ENCODE assay signal across 18 cellular contexts in the genomic region with DNA sequence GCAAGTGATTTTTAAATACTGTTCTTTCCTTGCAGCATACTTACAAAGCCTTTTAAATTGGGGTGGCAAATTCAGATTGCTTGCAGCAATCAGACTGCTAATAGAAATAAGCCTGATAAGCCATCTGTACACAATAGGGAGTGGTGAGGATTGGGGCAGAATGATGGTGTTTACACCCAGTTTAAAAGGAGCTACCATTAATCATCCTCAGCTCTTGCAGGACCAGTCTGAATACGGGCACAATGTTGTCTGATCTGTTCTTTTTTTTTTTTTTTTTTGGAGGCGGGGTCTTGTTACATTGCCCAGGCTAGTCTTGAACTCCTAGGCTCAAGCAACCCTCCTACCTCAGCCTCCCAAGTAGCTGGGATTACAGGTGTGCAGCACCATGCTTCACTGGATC. TPM values are rescaled to one million over a fixed set of nuclear protein-coding genes. Genes with fewer than 3 reads are reported as not detected.
A peak's percentile ranks its signal among the peaks of the same experiment; 100 is the strongest.
DNase-seq lines count a peak whose midpoint lies in the region; ATAC-seq and TF ChIP-seq lines count a peak whose summit lies in the region.
"Had no signal": no experiment of that assay in that cellular context is flagged by ENCODE, and none has a peak within 500 bp of the region (broad histone marks: within the 10 kb centered on the region; RNA-seq: fewer than 3 reads in every experiment).

No MANE protein-coding gene starts in this region.

- H3K27me3 Mint-ChIP-seq in nephron (ENCODE audit: low read depth), result no peaks in the 10 kb centered on the region
- H3K27me3 Mint-ChIP-seq in type B pancreatic cell, result no peaks in the 10 kb centered on the region

- H3K4me3 ChIP-seq in left ventricle myocardium inferior, result no peak overlapping the region
- no peak overlapping the region for H3K4me3 ChIP-seq in epithelial cell of esophagus (ENCODE audit: low read length)
- no peak overlapping the region for H3K4me3 ChIP-seq in esophagus muscularis mucosa
- H3K4me3 ChIP-seq in gastroesophageal sphincter, result no peak overlapping the region
- H3K4me3 ChIP-seq: BLaER1, GM12878 had no signal

- H3K27ac Mint-ChIP-seq in nephron (peak overlapping the region; percentile 66 to 86 (median 81)), type B pancreatic cell (peak overlapping the region; percentile 62)
- H3K27ac Mint-ChIP-seq: CD8-positive, alpha-beta T cell had no signal

- TF ChIP-seq EP300 in esophagus muscularis mucosa (IDR thresholded peaks at IDR 0.05) (no peak), gastroesophageal sphincter (IDR thresholded peaks at IDR 0.05) (no peak)

- H3K4me3 Mint-ChIP-seq in nephron (peak overlapping the region in 1 of 3 experiments; percentile 6), type B pancreatic cell (peak overlapping the region; percentile 40)
- H3K4me3 Mint-ChIP-seq: CD8-positive, alpha-beta T cell; H9 had no signal

- H3K27ac ChIP-seq in left ventricle myocardium inferior (replicated peaks) (peak overlapping the region; percentile 37), esophagus muscularis mucosa (replicated peaks in 1 of 4) (no peak overlapping the region), gastroesophageal sphincter (no peak overlapping the region)
- H3K27ac ChIP-seq: BLaER1 had no signal

- H3K9me3 Mint-ChIP-seq in nephron (no peaks in the 10 kb centered on the region), type B pancreatic cell (peaks cover 10% of the 10 kb centered on the region)
- H3K9me3 Mint-ChIP-seq: CD8-positive, alpha-beta T cell; H9 had no signal

- H3K36me3 ChIP-seq in left ventricle myocardium inferior, result peaks cover 53% of the 10 kb centered on the region
- peaks cover 0 to 42% (median 27%) of the 10 kb centered on the region in 4 donors for H3K36me3 ChIP-seq in esophagus muscularis mucosa
- H3K36me3 ChIP-seq in gastroesophageal sphincter, result peaks cover 0 to 52% of the 10 kb centered on the region in 2 donors

- H3K36me3 Mint-ChIP-seq in nephron (ENCODE audit: low read depth), result peaks cover 36% of the 10 kb centered on the region
- H3K36me3 Mint-ChIP-seq in type B pancreatic cell, result peaks cover 51% of the 10 kb centered on the region
- H3K36me3 Mint-ChIP-seq: CD8-positive, alpha-beta T cell had no signal

- ATAC-seq in Right ventricle myocardium superior (ENCODE audit: poor library complexity), result no peak
- ATAC-seq in gastroesophageal sphincter, result no peak
- ATAC-seq: CD8-positive, alpha-beta T cell; GM12878 had no signal

- intact Hi-C loops in left ventricle myocardium inferior (cut with micrococcal nuclease), result no loop called here
- intact Hi-C loops in Right ventricle myocardium superior (cut with DNase I), result loop anchor here (5.0 kb wide), 1 partner anchor 124 kb away; the partner anchor contains the start of gene PPFIBP1
- intact Hi-C loops in esophagus muscularis mucosa (cut with DNase I), result no loop called here

- WGBS in esophagus muscularis mucosa, result 48% methylated on average over 2 of the region's 2 CpGs
- WGBS in gastroesophageal sphincter (ENCODE audit: low coverage in 1 of 2), 2 donors, result 0 to 73% methylated on average over 1 of the region's 2 CpGs

- H3K4me1 ChIP-seq in left ventricle myocardium inferior, result peaks cover 31% of the 10 kb centered on the region
- peaks cover 7 to 13% (median 10%) of the 10 kb centered on the region in 4 donors for H3K4me1 ChIP-seq in esophagus muscularis mucosa
- peaks cover 0 to 9% (median 0%) of the 10 kb centered on the region in 3 donors for H3K4me1 ChIP-seq in gastroesophageal sphincter
- H3K4me1 ChIP-seq: BLaER1 had no signal

- peaks cover 31% of the 10 kb centered on the region for H3K4me1 Mint-ChIP-seq in nephron
- peaks cover 18% of the 10 kb centered on the region for H3K4me1 Mint-ChIP-seq in type B pancreatic cell (ENCODE audit: unreplicated experiment)

- H3K27me3 ChIP-seq in left ventricle myocardium inferior (ENCODE audit: low read depth) (no peaks in the 10 kb centered on the region), esophagus muscularis mucosa (no peaks in the 10 kb centered on the region), gastroesophageal sphincter (no peaks in the 10 kb centered on the region)
- H3K27me3 ChIP-seq: BLaER1 had no signal

- H3K9me3 ChIP-seq in left ventricle myocardium inferior (replicated peaks), result no peaks in the 10 kb centered on the region
- no peaks in the 10 kb centered on the region for H3K9me3 ChIP-seq in esophagus muscularis mucosa
- no peaks in the 10 kb centered on the region for H3K9me3 ChIP-seq in gastroesophageal sphincter
- H3K9me3 ChIP-seq: BLaER1 had no signal

- TF ChIP-seq CTCF in left ventricle myocardium inferior (IDR thresholded peaks at IDR 0.05; ENCODE audit: borderline replicate concordance) (no peak), epithelial cell of esophagus (IDR thresholded peaks at IDR 0.05; ENCODE audit: insufficient read depth, low read depth, low read length, missing control alignments) (no peak), nephron (IDR thresholded peaks at IDR 0.05; ENCODE audit: unreplicated experiment in 3 of 3) (no peak), type B pancreatic cell (conservative IDR thresholded peaks at IDR 0.05) (no peak), esophagus muscularis mucosa (IDR thresholded peaks at IDR 0.05) (no peak), gastroesophageal sphincter (IDR thresholded peaks at IDR 0.05) (no peak)

- no peak for DNase-seq in left ventricle myocardium inferior
- DNase-seq in Right ventricle myocardium superior, result no peak
- peak; percentile 48 for DNase-seq in epithelial cell of esophagus (ENCODE audit: low read depth)
- DNase-seq in type B pancreatic cell (ENCODE audit: extremely low spot score, unreplicated experiment), result no peak
- no peak for DNase-seq in esophagus muscularis mucosa (ENCODE audit: extremely low spot score)
- DNase-seq in COLO668 (lab: John Stamatoyannopoulos, UW; ENCODE audit: unreplicated experiment), result no peak
- DNase-seq: 8988T; CD8-positive, alpha-beta T cell; COR-L47; DMS 273 treated with DMSO at 0.1 percent for 48 hours; DMS53; DND-41; EL; H9 had no signal

- TF ChIP-seq POLR2A in esophagus muscularis mucosa (IDR thresholded peaks at IDR 0.05; ENCODE audit: low read depth), result no peak
- TF ChIP-seq POLR2A in gastroesophageal sphincter (IDR thresholded peaks at IDR 0.05), result no peak

RNA-seq across cellular contexts. Expression of gene REP15, which starts 50.1 kb away (rescaled TPM):
- 5.5 TPM for total RNA-seq in left ventricle myocardium inferior
- total RNA-seq in Right ventricle myocardium superior, result 6.3 TPM
- 2.5 and 3.4 TPM in 2 replicates for total RNA-seq in type B pancreatic cell (ENCODE audit: low replicate concordance)
- 1 to 10 TPM; 1.2 to 2.5 (median 1.3) TPM for total RNA-seq in esophagus muscularis mucosa
- total RNA-seq in gastroesophageal sphincter, result 1 to 10 TPM in 3 of 4 donors, under 1 TPM in 1; 0.40 to 2.5 (median 1.3) TPM
- total RNA-seq: CD8-positive, alpha-beta T cell; GM12878 had no signal
